ENCODE assay signal across 8 cellular contexts in genomic region chr15:42575188-42576039, GRCh38. TPM values are rescaled to one million over a fixed set of nuclear protein-coding genes. Genes with fewer than 3 reads are reported as not detected.
DNase-seq lines count a peak whose midpoint lies in the region; ATAC-seq and TF ChIP-seq lines count a peak whose summit lies in the region.

TSS of gene STARD9 (plus strand) at chr15:42575606. CDS start at chr15:42575716, 110 bp downstream.

- no peaks in the 10 kb centered on the region for H3K36me3 Mint-ChIP-seq in progenitor cell of endocrine pancreas (ENCODE audit: insufficient read depth)

- H3K36me3 ChIP-seq in left ventricle myocardium inferior, result no peaks in the 10 kb centered on the region
- no peaks in the 10 kb centered on the region for H3K36me3 ChIP-seq in upper lobe of right lung

- H3K4me1 Mint-ChIP-seq in progenitor cell of endocrine pancreas (ENCODE audit: low read depth), result peaks cover 2% of the 10 kb centered on the region

- H3K27me3 Mint-ChIP-seq in progenitor cell of endocrine pancreas, result peaks cover 57% of the 10 kb centered on the region

- TF ChIP-seq CTCF in left ventricle myocardium inferior (IDR thresholded peaks at IDR 0.05; ENCODE audit: borderline replicate concordance), result no peak
- TF ChIP-seq CTCF in progenitor cell of endocrine pancreas (IDR thresholded peaks at IDR 0.05; ENCODE audit: unreplicated experiment), result peak; percentile 18
- TF ChIP-seq CTCF in upper lobe of right lung (IDR thresholded peaks at IDR 0.05), result no peak

- H3K4me3 ChIP-seq in left ventricle myocardium inferior, result peak within 1 kb of the TSS; percentile 92
- peak within 1 kb of the TSS; percentile 94 for H3K4me3 ChIP-seq in upper lobe of right lung

- H3K27me3 ChIP-seq in left ventricle myocardium inferior (ENCODE audit: low read depth) (no peaks in the 10 kb centered on the region), upper lobe of right lung (no peaks in the 10 kb centered on the region)

- DNase-seq in NCI-H1694 (lab: John Stamatoyannopoulos, UW) (peak; percentile 91), amniotic stem cell (lab: John Stamatoyannopoulos, UW) (peak; percentile 97), left ventricle myocardium inferior (peak; percentile 99), progenitor cell of endocrine pancreas (ENCODE audit: low spot score, unreplicated experiment) (peak; percentile 94), upper lobe of right lung (peak; percentile 99)

- intact Hi-C loops in T-helper 1 cell treated with Interleukin-12 subunit alpha and Interleukin-12 subunit beta and Interleukin-4 antibody, amounts not matched to agents 30 ng/mL and 1 ng/mL, for 36 hours (cut with micrococcal nuclease), result loop anchor here (1.0 to 10.0 kb wide), 11 partner anchors 27 to 1343 kb away; partner anchors contain the start of genes CDAN1, CHP1, EHD4 and EXD1
- intact Hi-C loops in left ventricle myocardium inferior (cut with micrococcal nuclease), result no loop called here
- intact Hi-C loops in upper lobe of right lung (cut with DNase I), result no loop called here

- no peaks in the 10 kb centered on the region for H3K9me3 Mint-ChIP-seq in progenitor cell of endocrine pancreas (ENCODE audit: low read depth)

- ATAC-seq in GM18498 (IDR thresholded peaks at IDR 0.05; ENCODE audit: unreplicated experiment) (peak; percentile 93), HG02885 (IDR thresholded peaks at IDR 0.05; ENCODE audit: poor library complexity, unreplicated experiment) (peak; percentile 93), upper lobe of right lung (peak; percentile 98)

- H3K9me3 ChIP-seq in left ventricle myocardium inferior (replicated peaks) (no peaks in the 10 kb centered on the region), upper lobe of right lung (no peaks in the 10 kb centered on the region)

- H3K4me3 Mint-ChIP-seq in progenitor cell of endocrine pancreas (ENCODE audit: low read depth), result peak within 1 kb of the TSS; percentile 81

- peak within 1 kb of the TSS; percentile 66 for H3K27ac Mint-ChIP-seq in progenitor cell of endocrine pancreas

- H3K4me1 ChIP-seq in left ventricle myocardium inferior (peaks cover 52% of the 10 kb centered on the region), upper lobe of right lung (peaks cover 7% of the 10 kb centered on the region)

- peak within 1 kb of the TSS; percentile 96 for H3K27ac ChIP-seq in left ventricle myocardium inferior (replicated peaks)
- peak within 1 kb of the TSS; percentile 87 for H3K27ac ChIP-seq in upper lobe of right lung

RNA-seq across cellular contexts. Expression of gene STARD9, which starts in this region (rescaled TPM):
- 9.9 and 11.3 TPM in 2 replicates for total RNA-seq in T-helper 1 cell treated with Interleukin-12 subunit alpha and Interleukin-12 subunit beta and Interleukin-4 antibody, amounts not matched to agents 30 ng/mL and 1 ng/mL, for 36 hours
- total RNA-seq in left ventricle myocardium inferior (4.9 TPM), progenitor cell of endocrine pancreas (1.8 and 2.5 TPM in 2 replicates), upper lobe of right lung (15.4 TPM)

Comparison
In these comparisons a context has a peak if more than half of its experiments do, and no peak if none do; other contexts are left out.
1. Peak in every context shown above with its lines: DNase-seq, ATAC-seq, H3K4me3 ChIP-seq and H3K27ac ChIP-seq.